8 cellular contexts compared by ENCODE assay signal in genomic region chr2:42133771-42134195, GRCh38. TPM values are rescaled to one million over a fixed set of nuclear protein-coding genes. Genes with fewer than 3 reads are reported as not detected.
DNase-seq lines count a peak whose midpoint lies in the region; ATAC-seq lines count a peak whose summit lies in the region.

No MANE protein-coding gene starts in this region.

- H3K36me3 ChIP-seq in ES-I3 (ENCODE audit: insufficient read depth, low read length) (no peaks in the 10 kb centered on the region), SJSA1 (no peaks in the 10 kb centered on the region)

- DNase-seq in SJSA1 (ENCODE audit: low read depth in 1 of 2, low spot score in 2 of 2) = peak in 1 of 2 experiments; percentile 26
- no peak for DNase-seq in KBM-7
- no peak for DNase-seq in head of caudate nucleus

- H3K27ac ChIP-seq in SJSA1 (peak overlapping the region; percentile 79), skin epidermis (peak overlapping the region in 20 of 21 experiments; percentile 60 to 96 (median 80))

- peak; percentile 20 for ATAC-seq in esophagus mucosa
- no peak for ATAC-seq in GM19467 (IDR thresholded peaks at IDR 0.05; ENCODE audit: unreplicated experiment)
- ATAC-seq in GM19455 (IDR thresholded peaks at IDR 0.05; ENCODE audit: unreplicated experiment) = no peak

- in situ Hi-C loops in KBM-7 (cut with MboI; ENCODE audit: low pct_unique_long_range_greater_than_20kb, low sequenced_read_pairs) = no loop called here

- H3K27me3 ChIP-seq in SJSA1 (replicated peaks) = no peaks in the 10 kb centered on the region

- intact Hi-C loops in head of caudate nucleus (cut with DNase I) = no loop called here

- 0 out of 2 replicates have a peak overlapping the region, but pooled peaks have one; percentile 32 for H3K9ac ChIP-seq in ES-I3 (ENCODE audit: low read depth, low read length)

- H3K4me1 ChIP-seq in ES-I3 (ENCODE audit: insufficient read depth, low read length) (peaks cover 28% of the 10 kb centered on the region), SJSA1 (replicated peaks) (peaks cover 78% of the 10 kb centered on the region)

- H3K4me3 ChIP-seq in SJSA1 = no peak overlapping the region
- H3K4me3 ChIP-seq in skin epidermis = no peak overlapping the region

- no peaks in the 10 kb centered on the region for H3K9me3 ChIP-seq in ES-I3 (ENCODE audit: control insufficient read depth, insufficient read depth, low read length)
- no peaks in the 10 kb centered on the region for H3K9me3 ChIP-seq in SJSA1 (replicated peaks)

RNA-seq across cellular contexts. Expression of gene EML4, which starts 35.4 kb away (rescaled TPM):
- total RNA-seq in SJSA1 (2014; rRNA removed; shearing (Covaris generic)) = 74.0 and 78.5 TPM in 2 replicates
- 28.5 TPM for total RNA-seq in esophagus mucosa
